In genomic region chr14:26204362-26204953, GRCh38 we compare ENCODE assay signal across 10 cellular contexts.
DNase-seq lines count a peak whose midpoint lies in the region; ATAC-seq and TF ChIP-seq lines count a peak whose summit lies in the region.
"Had no signal": no experiment of that assay in that cellular context is flagged by ENCODE, and none has a peak within 500 bp of the region (broad histone marks: within the 10 kb centered on the region; RNA-seq: fewer than 3 reads in every experiment).

No MANE protein-coding gene starts in this region.

- H3K36me3 ChIP-seq in MG63, result no peaks in the 10 kb centered on the region
- H3K36me3 ChIP-seq in skeletal muscle satellite cell (ENCODE audit: insufficient read depth, low read length), result no peaks in the 10 kb centered on the region

- peak overlapping the region; percentile 71 for H3K4me2 ChIP-seq in skeletal muscle satellite cell (ENCODE audit: low read length)

- DNase-seq in MG63 (no peak), choroid plexus epithelial cell (ENCODE audit: low read depth) (peak; percentile 12), inferior parietal cortex (ENCODE audit: extremely low spot score) (peak; percentile 44), foreskin melanocyte (no peak), islet precursor cell (no peak), cerebellar nuclear complex (lab: John Stamatoyannopoulos, UW) (no peak)
- DNase-seq: activated T-cell treated with anti-CD3 and anti-CD28 coated beads for 4 hours had no signal

- peak overlapping the region; percentile 38 for H3K9ac ChIP-seq in skeletal muscle satellite cell (ENCODE audit: low read depth, low read length)

- TF ChIP-seq CTCF in choroid plexus epithelial cell (conservative IDR thresholded peaks at IDR 0.05; ENCODE audit: low read depth, low read length), result no peak

- H3K9me3 ChIP-seq in MG63 (no peaks in the 10 kb centered on the region), skeletal muscle satellite cell (replicated peaks; ENCODE audit: low read length) (no peaks in the 10 kb centered on the region)

- H3K4me3 ChIP-seq in MG63 (peak overlapping the region; percentile 33), choroid plexus epithelial cell (ENCODE audit: low read depth, low read length) (peak overlapping the region; percentile 57), skeletal muscle satellite cell (ENCODE audit: low read length) (peak overlapping the region; percentile 47)

- H3K4me1 ChIP-seq in skeletal muscle satellite cell (ENCODE audit: control insufficient read depth, insufficient read depth, low read length), result peaks cover 6% of the 10 kb centered on the region

- no peak for ATAC-seq in GM19328 (IDR thresholded peaks at IDR 0.05; ENCODE audit: unreplicated experiment)
- ATAC-seq: HCT116 had no signal

- H3K27me3 ChIP-seq in MG63 (no peaks in the 10 kb centered on the region; the same call in 1 of the 2 replicates), skeletal muscle satellite cell (ENCODE audit: control insufficient read depth, insufficient read depth, low read length) (peaks cover 24% of the 10 kb centered on the region)

Comparison
In these comparisons a context has a peak if more than half of its experiments do, and no peak if none do; other contexts are left out.
1. DNase-seq: peak in choroid plexus epithelial cell (single experiment) and inferior parietal cortex (single experiment); none in MG63 (single experiment), foreskin melanocyte (single experiment), islet precursor cell (single experiment) and cerebellar nuclear complex (0 of 2).
2. Peak in every context shown above with its lines, with median percentiles within 50 percentile points of each other: H3K4me3 ChIP-seq.